ENCODE assay signal across 17 cellular contexts in the genomic region with DNA sequence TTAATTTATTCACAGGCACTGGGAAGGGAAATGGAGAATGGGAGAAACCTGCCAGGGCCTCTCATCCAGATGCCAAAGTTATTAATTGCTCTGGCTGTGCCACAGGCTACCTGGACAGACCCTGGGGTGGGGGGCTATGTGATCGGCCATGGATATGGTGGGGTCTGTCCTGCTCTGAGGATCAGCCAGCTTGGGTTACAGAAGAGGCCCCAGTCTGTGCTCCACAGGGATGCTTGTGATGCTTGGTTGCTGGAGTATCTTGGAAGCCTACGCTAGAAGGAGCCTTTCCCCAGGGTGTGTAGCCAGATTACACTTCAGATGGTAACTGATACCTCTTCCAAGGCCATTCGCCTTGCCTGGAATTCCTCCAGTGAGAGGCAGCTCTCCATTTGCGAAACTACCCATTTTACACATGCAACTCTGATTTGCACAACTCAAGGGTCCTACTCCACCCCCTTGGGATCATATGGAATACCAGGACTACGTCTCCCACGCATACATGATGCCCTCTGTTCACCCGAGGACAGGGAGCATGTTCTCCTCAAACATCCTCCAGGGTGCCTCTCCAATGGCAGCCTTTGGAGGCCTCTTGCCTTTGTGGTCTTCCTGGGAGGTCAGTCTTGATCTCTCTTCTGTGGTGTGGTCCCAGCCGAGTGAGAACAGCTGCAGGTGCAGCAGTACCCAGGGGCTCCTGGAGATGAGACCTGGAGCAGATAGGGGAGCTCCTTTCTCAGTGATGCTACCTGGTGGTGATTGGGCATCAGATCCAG.
DNase-seq lines count a peak whose midpoint lies in the region; ATAC-seq, FAIRE-seq and TF ChIP-seq lines count a peak whose summit lies in the region.
"Had no signal": no experiment of that assay in that cellular context is flagged by ENCODE, and none has a peak within 500 bp of the region (broad histone marks: within the 10 kb centered on the region; RNA-seq: fewer than 3 reads in every experiment).

No MANE protein-coding gene starts in this region.

- no peak overlapping the region for H4K5ac ChIP-seq in H1 (ENCODE audit: insufficient read length, low read depth, low read length)

- no peak overlapping the region for H2BK15ac ChIP-seq in H1 (ENCODE audit: low read length)

- H3K4me3 Mint-ChIP-seq in activated naive CD4-positive, alpha-beta T cell treated with anti-CD3 and anti-CD28 coated beads, Interleukin-2, amount 50 U/mL, for 24 hours, result no peak overlapping the region
- no peak overlapping the region for H3K4me3 Mint-ChIP-seq in type B pancreatic cell
- H3K4me3 Mint-ChIP-seq: CD8-positive, alpha-beta memory T cell had no signal

- no peaks in the 10 kb centered on the region for H3K79me2 ChIP-seq in H1 (ENCODE audit: control insufficient read depth in 1 of 2, insufficient read depth in 2 of 2, low read length in 2 of 2)

- no peaks in the 10 kb centered on the region for H3K4me1 ChIP-seq in H1 (replicated peaks in 1 of 4; ENCODE audit: control insufficient read depth in 3 of 4, insufficient read depth in 4 of 4, low read length in 3 of 4)
- H3K4me1 ChIP-seq: BLaER1 had no signal

- H4K91ac ChIP-seq in H1 (replicated peaks; ENCODE audit: insufficient read length, low read length), result peak overlapping the region; percentile 10

- H3K4me3 ChIP-seq in H1 (ENCODE audit: extremely low read depth in 1 of 4, insufficient read depth in 2 of 4, low read depth in 3 of 4, low read length in 4 of 4), result no peak overlapping the region
- H3K4me3 ChIP-seq: BLaER1, GM12878 had no signal

- H2BK12ac ChIP-seq in H1 (ENCODE audit: low read depth, low read length), result no peak overlapping the region

- H3K36me3 ChIP-seq in H1 (ENCODE audit: control insufficient read depth in 2 of 4, insufficient read depth in 4 of 4, low read length in 3 of 4), result no peaks in the 10 kb centered on the region
- H3K36me3 ChIP-seq: BLaER1 had no signal

- H3K79me1 ChIP-seq in H1 (ENCODE audit: low read depth, low read length), result no peaks in the 10 kb centered on the region

- no peak overlapping the region for H3K23ac ChIP-seq in H1 (ENCODE audit: insufficient read length)

- H3K9ac ChIP-seq in H1 (replicated peaks in 1 of 4; ENCODE audit: extremely low read depth in 1 of 4, low read depth in 3 of 4, low read length in 3 of 4), result no peak overlapping the region
- H3K9ac ChIP-seq: BLaER1 had no signal

- no peak overlapping the region for H3K4ac ChIP-seq in H1 (replicated peaks; ENCODE audit: insufficient read length, low read depth, low read length)

- no peak for ATAC-seq in activated naive CD4-positive, alpha-beta T cell treated with anti-CD3 and anti-CD28 coated beads, Interleukin-2, amount 50 U/mL, for 72 hours
- ATAC-seq in left lobe of liver, result no peak
- ATAC-seq: GM12878, HCT116 had no signal

- H3K23me2 ChIP-seq in H1 (ENCODE audit: low read depth, low read length), result no peaks in the 10 kb centered on the region

- no peak overlapping the region for H2AK5ac ChIP-seq in H1 (ENCODE audit: low read depth, low read length)

- H3K9me3 ChIP-seq in H1 (ENCODE audit: insufficient read depth in 2 of 2, low read depth in 1 of 2, low read length in 1 of 2), result peaks cover 0 to 4% of the 10 kb centered on the region in 2 experiments; a peak in 1 of 4 replicates

- peaks cover 2% of the 10 kb centered on the region for H3K27me3 Mint-ChIP-seq in activated naive CD4-positive, alpha-beta T cell treated with anti-CD3 and anti-CD28 coated beads, Interleukin-2, amount 50 U/mL, for 24 hours
- H3K27me3 Mint-ChIP-seq in type B pancreatic cell, result peaks cover 25% of the 10 kb centered on the region

- H3K18ac ChIP-seq in H1 (ENCODE audit: extremely low read depth, low read length), result no peak overlapping the region

- no peak overlapping the region for H3K56ac ChIP-seq in H1 (replicated peaks; ENCODE audit: insufficient read length, low read depth, low read length)

- no peak overlapping the region for H2AFZ ChIP-seq in H1 (ENCODE audit: low read length)

- no peaks in the 10 kb centered on the region for H3K9me3 Mint-ChIP-seq in activated naive CD4-positive, alpha-beta T cell treated with anti-CD3 and anti-CD28 coated beads, Interleukin-2, amount 50 U/mL, for 24 hours
- H3K9me3 Mint-ChIP-seq in activated naive CD4-positive, alpha-beta T cell treated with anti-CD3 and anti-CD28 coated beads, Interleukin-2, amount 50 U/mL, for 72 hours, result peaks cover 7 to 12% of the 10 kb centered on the region in 2 donors
- H3K9me3 Mint-ChIP-seq in type B pancreatic cell, result peaks cover 11% of the 10 kb centered on the region

- 91% methylated on average over 8 of the region's 8 CpGs; no CpG with 5 or more reads in 1 of the 2 experiments for WGBS in H1 (ENCODE audit: extremely low coverage in 1 of 2, insufficient coverage in 1 of 2, insufficient read length in 1 of 2, insufficient replicate concordance in 2 of 2, low coverage in 1 of 2, low lambda C conversion rate in 2 of 2, missing lambda C conversion rate in 1 of 2), 2 experiments

- TF ChIP-seq RAD21 in H1 (IDR thresholded peaks at IDR 0.05 in 1 of 2, conservative IDR thresholded peaks at IDR 0.05 in 1 of 2; ENCODE audit: low read depth in 2 of 2, low read length in 2 of 2), result no peak

- no peak for DNase-seq in activated naive CD4-positive, alpha-beta T cell treated with anti-CD3 and anti-CD28 coated beads, Interleukin-2, amount 50 U/mL, for 72 hours (ENCODE audit: low spot score in 2 of 2)
- DNase-seq in H1 (ENCODE audit: low read depth in 1 of 2, low spot score in 2 of 2) (peak in 1 of 2 experiments; percentile 23), left lobe of liver (ENCODE audit: low spot score) (peak; percentile 26), type B pancreatic cell (ENCODE audit: extremely low spot score, unreplicated experiment) (peak; percentile 44), urothelium cell line (ENCODE audit: low spot score) (no peak), G401 (ENCODE audit: low spot score) (no peak), NCI-H2227 (lab: John Stamatoyannopoulos, UW; ENCODE audit: unreplicated experiment) (no peak)
- DNase-seq: 8988T; AML-193; CD8-positive, alpha-beta memory T cell; DMS 273 treated with DMSO at 0.1 percent for 48 hours had no signal

- no peak overlapping the region for H3K27ac ChIP-seq in H1 (ENCODE audit: low read depth, low read length)
- H3K27ac ChIP-seq: BLaER1 had no signal

- H3K36me3 Mint-ChIP-seq in activated naive CD4-positive, alpha-beta T cell treated with anti-CD3 and anti-CD28 coated beads, Interleukin-2, amount 50 U/mL, for 24 hours, result no peaks in the 10 kb centered on the region
- peaks cover 5 to 6% of the 10 kb centered on the region in 2 donors for H3K36me3 Mint-ChIP-seq in activated naive CD4-positive, alpha-beta T cell treated with anti-CD3 and anti-CD28 coated beads, Interleukin-2, amount 50 U/mL, for 72 hours
- H3K36me3 Mint-ChIP-seq in type B pancreatic cell, result peaks cover 4% of the 10 kb centered on the region
- H3K36me3 Mint-ChIP-seq: CD8-positive, alpha-beta memory T cell had no signal

- H2BK5ac ChIP-seq in H1 (ENCODE audit: low read depth, low read length), result no peak overlapping the region

- H3K27ac Mint-ChIP-seq in activated naive CD4-positive, alpha-beta T cell treated with anti-CD3 and anti-CD28 coated beads, Interleukin-2, amount 50 U/mL, for 24 hours, result peak overlapping the region; percentile 4
- H3K27ac Mint-ChIP-seq in activated naive CD4-positive, alpha-beta T cell treated with anti-CD3 and anti-CD28 coated beads, Interleukin-2, amount 50 U/mL, for 72 hours, result no peak overlapping the region
- no peak overlapping the region for H3K27ac Mint-ChIP-seq in type B pancreatic cell
- H3K27ac Mint-ChIP-seq: CD8-positive, alpha-beta memory T cell had no signal

- no peaks in the 10 kb centered on the region for H3K4me1 Mint-ChIP-seq in activated naive CD4-positive, alpha-beta T cell treated with anti-CD3 and anti-CD28 coated beads, Interleukin-2, amount 50 U/mL, for 24 hours
- peaks cover 16% of the 10 kb centered on the region for H3K4me1 Mint-ChIP-seq in type B pancreatic cell (ENCODE audit: unreplicated experiment)
- H3K4me1 Mint-ChIP-seq: CD8-positive, alpha-beta memory T cell had no signal

- in situ Hi-C loops in G401 (cut with HindIII; ENCODE audit: low sequenced_read_pairs), result no loop called here

- H4K8ac ChIP-seq in H1 (ENCODE audit: extremely low read depth, insufficient read depth, low read length), result no peak overlapping the region; the same call in 1 of the 2 replicates

- H2BK20ac ChIP-seq in H1 (ENCODE audit: low read length), result no peak overlapping the region

- TF ChIP-seq CTCF in H1 (IDR thresholded peaks at IDR 0.05; ENCODE audit: control extremely low read depth in 1 of 3, insufficient read depth in 1 of 3, low read depth in 1 of 3, low read length in 3 of 3) (no peak), type B pancreatic cell (conservative IDR thresholded peaks at IDR 0.05) (no peak)

- no peak for TF ChIP-seq EP300 in H1 (IDR thresholded peaks at IDR 0.05; ENCODE audit: borderline replicate concordance in 1 of 2, low read depth in 2 of 2, low read length in 2 of 2)

- FAIRE-seq in H1 (lab: Jason Lieb, UNC), result no peak
- no peak for FAIRE-seq in urothelium cell line (lab: Jason Lieb, UNC)
- FAIRE-seq: GM12878, GM18507, H54 had no signal

- CTCF ChIA-PET in H1 (lab: Charles Lee; ENCODE audit: partially characterized antibody), result no interaction called here

- no peak for TF ChIP-seq POLR2A in H1 (IDR thresholded peaks at IDR 0.05; ENCODE audit: control extremely low read depth in 1 of 2, low read depth in 2 of 2, low read length in 2 of 2)

- H4K20me1 ChIP-seq in H1 (replicated peaks in 1 of 2; ENCODE audit: control insufficient read depth in 1 of 2, insufficient read depth in 2 of 2, low read length in 2 of 2), result no peaks in the 10 kb centered on the region
- H4K20me1 ChIP-seq: BLaER1 had no signal

- POLR2A ChIA-PET in H1 (lab: Charles Lee; ENCODE audit: partially characterized antibody), result no interaction called here

- H2BK120ac ChIP-seq in H1 (replicated peaks; ENCODE audit: low read depth, low read length), result no peak overlapping the region

- H3K4me2 ChIP-seq in H1 (ENCODE audit: insufficient read depth in 1 of 2, low read depth in 2 of 2, low read length in 2 of 2), result no peak overlapping the region
- H3K4me2 ChIP-seq: BLaER1 had no signal

- peaks cover 0 to 4% (median 0%) of the 10 kb centered on the region in 4 experiments; a peak in 1 of 7 replicates for H3K27me3 ChIP-seq in H1 (replicated peaks in 1 of 4; ENCODE audit: control insufficient read depth in 3 of 4, extremely low read depth in 1 of 4, insufficient read depth in 3 of 4, low read length in 3 of 4)
- H3K27me3 ChIP-seq: BLaER1 had no signal

- no peak overlapping the region for H3K14ac ChIP-seq in H1 (ENCODE audit: insufficient read length)

TF ChIP-seq in H1, 55 proteins besides CTCF, POLR2A, EP300 and RAD21 (continues in another document):
- no peak for TF ChIP-seq MAFK (IDR thresholded peaks at IDR 0.05; ENCODE audit: low read depth, low read length)
- TF ChIP-seq BRCA1 (IDR thresholded peaks at IDR 0.05; ENCODE audit: low read depth, low read length), result no peak
- TF ChIP-seq CHD1 (IDR thresholded peaks at IDR 0.05; ENCODE audit: low read depth, low read length), result no peak
- TF ChIP-seq NRF1 (IDR thresholded peaks at IDR 0.05; ENCODE audit: low read depth, low read length), result no peak

Comparison
In these comparisons a context has a peak if more than half of its experiments do, and no peak if none do; other contexts are left out.
1. DNase-seq: peak in left lobe of liver (single experiment) and type B pancreatic cell (single experiment); none in activated naive CD4-positive, alpha-beta T cell treated with anti-CD3 and anti-CD28 coated beads, Interleukin-2, amount 50 U/mL, for 72 hours (0 of 2), urothelium cell line (single experiment), G401 (single experiment) and NCI-H2227 (single experiment).